In genomic region chr13:77265336-77265735, GRCh38 we compare ENCODE assay signal across 27 cellular contexts.
"Had no signal": no experiment of that assay in that cellular context is flagged by ENCODE, and none has a peak within 500 bp of the region (broad histone marks: within the 10 kb centered on the region; RNA-seq: fewer than 3 reads in every experiment).

No MANE protein-coding gene starts in this region.

- H3K4me1 Mint-ChIP-seq: activated naive CD4-positive, alpha-beta T cell treated with anti-CD3 and anti-CD28 coated beads, Interleukin-2, amount 10 ng/mL, durations not matched to agents 7 days and 5 days; WTC11 had no signal

- H3K27me3 ChIP-seq: ascending aorta, body of pancreas had no signal

- DNase-seq: activated CD4-positive, alpha-beta T cell treated with anti-CD3 and anti-CD28 coated beads for 48 hours; activated CD4-positive, alpha-beta T cell treated with anti-CD3 and anti-CD28 coated beads, Interleukin-2, amount 50 U/mL, for 4 hours; activated CD4-positive, CD25-positive, alpha-beta regulatory T cell treated with anti-CD3 and anti-CD28 coated beads, Interleukin-2, amount 50 U/mL, for 72 hours; activated CD8-positive, alpha-beta memory T cell treated with anti-CD3 and anti-CD28 coated beads for 24 hours; activated gamma-delta T cell; activated naive CD4-positive, alpha-beta T cell treated with anti-CD3 and anti-CD28 coated beads, Interleukin-2, amount 10 ng/mL, durations not matched to agents 7 days and 5 days; activated T-cell treated with anti-CD3 and anti-CD28 coated beads, Interleukin-2, amount 50 U/mL, for 4 hours; amniotic stem cell; body of pancreas; central memory CD4-positive, alpha-beta T cell; MV-4-11; NCI-H1092 treated with DMSO at 0.1 percent for 48 hours; NCI-H1436; NCI-H1694 treated with DMSO at 0.1 percent for 48 hours; NCI-H2029 treated with DMSO at 0.1 percent for 48 hours; NCI-H345; NCI-H510A; NCI-H69; NK-92 treated with Interleukin-12 subunit alpha and Interleukin-12 subunit beta, amount 100 ng/mL, for 24 hours; OCI-M1; RPMI8226; SK-N-SH had no signal

- H3K4me2 ChIP-seq: KMS-11, SK-N-SH had no signal

- H3K27ac ChIP-seq: ascending aorta, body of pancreas, KMS-11 had no signal

- H3K9me3 Mint-ChIP-seq: activated naive CD4-positive, alpha-beta T cell treated with anti-CD3 and anti-CD28 coated beads, Interleukin-2, amount 10 ng/mL, durations not matched to agents 7 days and 5 days; activated T-cell treated with anti-CD3 and anti-CD28 coated beads, Interleukin-2, amount 50 U/mL, for 4 hours; WTC11 had no signal

- H3K27me3 Mint-ChIP-seq: activated naive CD4-positive, alpha-beta T cell treated with anti-CD3 and anti-CD28 coated beads, Interleukin-2, amount 10 ng/mL, durations not matched to agents 7 days and 5 days had no signal

- H3K4me3 Mint-ChIP-seq: activated naive CD4-positive, alpha-beta T cell treated with anti-CD3 and anti-CD28 coated beads, Interleukin-2, amount 10 ng/mL, durations not matched to agents 7 days and 5 days; activated T-cell treated with anti-CD3 and anti-CD28 coated beads, Interleukin-2, amount 50 U/mL, for 4 hours; WTC11 had no signal

- H3K4me1 ChIP-seq: ascending aorta, body of pancreas had no signal

- H3K9ac ChIP-seq: KMS-11, SK-N-SH had no signal

- ATAC-seq: activated T-cell treated with anti-CD3 and anti-CD28 coated beads, Interleukin-2, amount 50 U/mL, for 4 hours; body of pancreas; Panc1; Right ventricle myocardium inferior; WTC11 had no signal

- H3K27ac Mint-ChIP-seq: activated naive CD4-positive, alpha-beta T cell treated with anti-CD3 and anti-CD28 coated beads, Interleukin-2, amount 10 ng/mL, durations not matched to agents 7 days and 5 days; WTC11 had no signal

- H3K9me3 ChIP-seq: ascending aorta, body of pancreas, SK-N-SH had no signal

- H3K4me3 ChIP-seq: ascending aorta, body of pancreas had no signal
